13 cellular contexts compared by ENCODE assay signal in genomic region chr1:31591425-31592093, GRCh38. TPM values are rescaled to one million over a fixed set of nuclear protein-coding genes. Genes with fewer than 3 reads are reported as not detected.
A peak's percentile ranks its signal among the peaks of the same experiment; 100 is the strongest.
DNase-seq lines count a peak whose midpoint lies in the region; ATAC-seq, FAIRE-seq and TF ChIP-seq lines count a peak whose summit lies in the region.
"Had no signal": no experiment of that assay in that cellular context is flagged by ENCODE, and none has a peak within 500 bp of the region (broad histone marks: within the 10 kb centered on the region; RNA-seq: fewer than 3 reads in every experiment).

No MANE protein-coding gene starts in this region.

- no peak for TF ChIP-seq RAD21 in A549 (conservative IDR thresholded peaks at IDR 0.05 in 1 of 2, IDR thresholded peaks at IDR 0.05 in 1 of 2)

- no peak overlapping the region for H2AFZ ChIP-seq in mesenchymal stem cell (ENCODE audit: low read depth, low read length)

- FAIRE-seq in A549 (lab: Jason Lieb, UNC) = no peak

- H3K36me3 ChIP-seq in mesenchymal stem cell (ENCODE audit: control insufficient read depth in 1 of 2, insufficient read depth in 2 of 2, low read depth in 1 of 2, low read length in 2 of 2) = peaks cover 0 to 18% of the 10 kb centered on the region in 2 experiments

- no peak overlapping the region for H3K14ac ChIP-seq in mesenchymal stem cell (ENCODE audit: low read length in 2 of 2)

- H4K8ac ChIP-seq in mesenchymal stem cell (ENCODE audit: low read length) = no peak overlapping the region

- H3K27ac ChIP-seq in A549 = peak overlapping the region in 1 of 2 experiments; percentile 58; a peak in 3 of 6 replicates
- peak overlapping the region; percentile 57 for H3K27ac ChIP-seq in mesenchymal stem cell (ENCODE audit: low read length, poor library complexity, severe bottlenecking)
- no peak overlapping the region for H3K27ac ChIP-seq in caudate nucleus (ENCODE audit: low read depth, low read length)

- no peak overlapping the region for H2AK5ac ChIP-seq in mesenchymal stem cell (ENCODE audit: low read length, severe bottlenecking)

- ATAC-seq in A549 = peak in 1 of 2 experiments; percentile 37; a peak in 2 of 6 replicates
- ATAC-seq in GM18511 (IDR thresholded peaks at IDR 0.05; ENCODE audit: unreplicated experiment) = no peak
- ATAC-seq: left ventricle myocardium superior had no signal

- no peak for TF ChIP-seq POLR2A in A549 (IDR thresholded peaks at IDR 0.05; ENCODE audit: low read length)

- POLR2A ChIA-PET in A549 (lab: Yijun Ruan, JAX) = no interaction called here

- no peak overlapping the region for H3K4ac ChIP-seq in mesenchymal stem cell (ENCODE audit: low read depth in 1 of 2, low read length in 2 of 2)

- H3K18ac ChIP-seq in mesenchymal stem cell (ENCODE audit: low read depth in 1 of 2, low read length in 2 of 2) = no peak overlapping the region

- no peak overlapping the region for H3K9ac ChIP-seq in mesenchymal stem cell (ENCODE audit: low read length)

- CTCF ChIA-PET in A549 (lab: Yijun Ruan, JAX) = interaction anchor here (1.0 to 15.8 kb wide), 8 partner anchors 10 to 199 kb away, joined by 3 to 252 read pairs (median 6); partner anchors contain the start of gene TINAGL1

- H2BK12ac ChIP-seq in mesenchymal stem cell (ENCODE audit: low read length in 2 of 2) = no peak overlapping the region

- H3K4me1 ChIP-seq in A549 (peaks cover 21% of the 10 kb centered on the region), mesenchymal stem cell (ENCODE audit: control insufficient read depth, insufficient read depth, low read depth, low read length) (peaks cover 37% of the 10 kb centered on the region)

- no peak overlapping the region for H2BK120ac ChIP-seq in mesenchymal stem cell (ENCODE audit: low read depth, low read length)

- H2BK5ac ChIP-seq in mesenchymal stem cell (ENCODE audit: low read depth, low read length, poor library complexity, severe bottlenecking) = no peak overlapping the region

- DNase-seq in A549 (ENCODE audit: low read depth in 1 of 2, low spot score in 1 of 2) (peak in 1 of 2 experiments; percentile 43), HK-2 (ENCODE audit: unreplicated experiment) (peak; percentile 76), amniotic stem cell (lab: John Stamatoyannopoulos, UW) (peak; percentile 42), mesenchymal stem cell (no peak), caudate nucleus (lab: John Stamatoyannopoulos, UW) (no peak), HUDEP-2 (lab: John Stamatoyannopoulos, UW; ENCODE audit: unreplicated experiment in 76 of 76) (no peak), C1 segment of cervical spinal cord (lab: John Stamatoyannopoulos, UW) (no peak)
- DNase-seq: activated CD8-positive, alpha-beta memory T cell treated with anti-CD3 and anti-CD28 coated beads for 24 hours; anterior cingulate cortex; left ventricle myocardium superior; NCI-H2227 treated with DMSO at 0.1 percent for 48 hours had no signal

- no peak overlapping the region for H4K91ac ChIP-seq in mesenchymal stem cell (ENCODE audit: low read length)

- peak overlapping the region; percentile 42; the same call in 1 of the 3 replicates for H3K4me2 ChIP-seq in A549
- H3K4me2 ChIP-seq in mesenchymal stem cell (ENCODE audit: low read length, poor library complexity, severe bottlenecking) = no peak overlapping the region

- H2BK15ac ChIP-seq in mesenchymal stem cell (ENCODE audit: low read depth, poor library complexity, severe bottlenecking) = no peak overlapping the region

- H3K27me3 ChIP-seq in mesenchymal stem cell (ENCODE audit: control insufficient read depth in 1 of 2, insufficient read depth in 1 of 2, low read length in 2 of 2) = peaks cover 0 to 3% of the 10 kb centered on the region in 2 experiments
- H3K27me3 ChIP-seq: right atrium auricular region had no signal

- H3K79me1 ChIP-seq in mesenchymal stem cell (replicated peaks; ENCODE audit: low read length, poor library complexity, severe bottlenecking) = peaks cover 3% of the 10 kb centered on the region

- 38% methylated on average over 11 of the region's 11 CpGs for WGBS in A549 (ENCODE audit: missing lambda C conversion rate)
- 86% methylated on average over 11 of the region's 11 CpGs for WGBS in mesenchymal stem cell

- H3K23ac ChIP-seq in mesenchymal stem cell (ENCODE audit: low read length in 2 of 2) = no peak overlapping the region

- TF ChIP-seq EP300 in A549 (IDR thresholded peaks at IDR 0.05) = no peak

- H3K9me3 ChIP-seq in A549 (no peaks in the 10 kb centered on the region), mesenchymal stem cell (ENCODE audit: control insufficient read depth, low read length) (no peaks in the 10 kb centered on the region)
- H3K9me3 ChIP-seq: right atrium auricular region had no signal

- TF ChIP-seq CTCF in A549 (IDR thresholded peaks at IDR 0.05) = no peak

- H3K4me3 ChIP-seq in A549 = no peak overlapping the region
- no peak overlapping the region for H3K4me3 ChIP-seq in mesenchymal stem cell (ENCODE audit: insufficient read depth in 1 of 2, low read depth in 1 of 2, low read length in 2 of 2)
- H3K4me3 ChIP-seq: right atrium auricular region had no signal

TF ChIP-seq in A549, 52 proteins besides CTCF, POLR2A, EP300 and RAD21 (continues in another document):
- no peak for TF ChIP-seq PBX3 (IDR thresholded peaks at IDR 0.05)
- TF ChIP-seq RCOR1 (IDR thresholded peaks at IDR 0.05; ENCODE audit: low read depth, low read length) = no peak
- TF ChIP-seq MAX (IDR thresholded peaks at IDR 0.05) = no peak
- no peak for TF ChIP-seq ZSCAN20 (CRISPR knock-in tag; IDR thresholded peaks at IDR 0.05)
- TF ChIP-seq ESRRA (IDR thresholded peaks at IDR 0.05; ENCODE audit: borderline replicate concordance, low read length) = no peak
- no peak for TF ChIP-seq NPAS2 (CRISPR knock-in tag; IDR thresholded peaks at IDR 0.05; ENCODE audit: borderline replicate concordance)
- no peak for TF ChIP-seq MAFK (IDR thresholded peaks at IDR 0.05; ENCODE audit: partially characterized antibody)
- no peak for TF ChIP-seq ATOH8 (CRISPR knock-in tag; IDR thresholded peaks at IDR 0.05; ENCODE audit: low read depth)
- no peak for TF ChIP-seq HOXA7 (CRISPR knock-in tag; IDR thresholded peaks at IDR 0.05)

RNA-seq across cellular contexts. Expression of gene TINAGL1, which starts 15.2 kb away (rescaled TPM):
- polyA plus RNA-seq in A549 (2011; rRNA removed) = 0.09 and 0.22 TPM in 2 replicates
- 0.50 and 0.78 TPM in 2 replicates for polyA plus RNA-seq in A549 (2012; cell fraction: cytosol; rRNA removed)
- 1.4 and 2.1 TPM in 2 replicates for polyA plus RNA-seq in A549 (2012; cell fraction: nucleus; rRNA removed)
- polyA plus RNA-seq in A549 (2017; fragmentation: RNase III; extraction: RNeasy Plus Mini Kit Qiagen cat#74134 plus additional on column Dnase treatment) = 0.88 to 1.2 TPM (median 1.1 TPM) in 3 replicates
- 0.33 and 0.63 TPM in 2 replicates for polyA minus RNA-seq in A549 (2011; rRNA and poly(A)+ RNA removed)
- polyA plus RNA-seq in mesenchymal stem cell (2013, experiment 1 of 2) = 0.47 TPM
- polyA plus RNA-seq in mesenchymal stem cell (2013, experiment 2 of 2) = 0.47 TPM

RNA-seq across cellular contexts. Expression of gene HCRTR1, which starts 25.9 kb away (rescaled TPM):
- polyA plus RNA-seq in A549 (2011; rRNA removed) (not detected in 2 replicates), A549 (2017; fragmentation: RNase III; extraction: RNeasy Plus Mini Kit Qiagen cat#74134 plus additional on column Dnase treatment) (not detected in 3 replicates)
- polyA plus RNA-seq in A549 (2012; cell fraction: cytosol; rRNA removed) = not detected in 2 replicates
- polyA plus RNA-seq in A549 (2012; cell fraction: nucleus; rRNA removed) = 0.04 and 0.07 TPM in 2 replicates
- polyA minus RNA-seq in A549 (2011; rRNA and poly(A)+ RNA removed) = not detected in 2 replicates
- polyA plus RNA-seq in mesenchymal stem cell (2013, experiment 1 of 2) = not detected
- not detected for polyA plus RNA-seq in mesenchymal stem cell (2013, experiment 2 of 2)

RNA-seq across cellular contexts. Expression of gene PEF1, which starts 53.1 kb away (rescaled TPM):
- polyA plus RNA-seq in A549 (2011; rRNA removed) = 47.6 and 62.9 TPM in 2 replicates
- polyA plus RNA-seq in A549 (2012; cell fraction: cytosol; rRNA removed) = 50.9 and 68.0 TPM in 2 replicates
- polyA plus RNA-seq in A549 (2012; cell fraction: nucleus; rRNA removed) = 62.3 and 63.1 TPM in 2 replicates
- polyA plus RNA-seq in A549 (2017; fragmentation: RNase III; extraction: RNeasy Plus Mini Kit Qiagen cat#74134 plus additional on column Dnase treatment) = 37.3 to 38.5 TPM (median 38.3 TPM) in 3 replicates
- 78.5 and 82.1 TPM in 2 replicates for polyA minus RNA-seq in A549 (2011; rRNA and poly(A)+ RNA removed)
- polyA plus RNA-seq in mesenchymal stem cell (2013, experiment 1 of 2) = 56.0 TPM
- polyA plus RNA-seq in mesenchymal stem cell (2013, experiment 2 of 2) = 55.6 TPM

Comparison
In these comparisons a context has a peak if more than half of its experiments do, and no peak if none do; other contexts are left out.
1. DNase-seq: peak in HK-2 (single experiment) and amniotic stem cell (single experiment); none in mesenchymal stem cell (single experiment), caudate nucleus (0 of 61), HUDEP-2 (0 of 76) and C1 segment of cervical spinal cord (0 of 14).